In genomic region chr20:18738055-18738454, GRCh38 we compare ENCODE assay signal across 13 cellular contexts.
DNase-seq lines count a peak whose midpoint lies in the region; ATAC-seq and TF ChIP-seq lines count a peak whose summit lies in the region.
"Had no signal": no experiment of that assay in that cellular context is flagged by ENCODE, and none has a peak within 500 bp of the region (broad histone marks: within the 10 kb centered on the region; RNA-seq: fewer than 3 reads in every experiment).

No MANE protein-coding gene starts in this region.

- no peak for TF ChIP-seq POLR2A in uterus (IDR thresholded peaks at IDR 0.05)

- no peaks in the 10 kb centered on the region for H3K27me3 Mint-ChIP-seq in activated T-helper 1 cell treated with anti-CD3 and anti-CD28 coated beads, Interleukin-12 subunit alpha, Interleukin-12 subunit beta, Interleukin-2, Interleukin-4 antibody, amounts not matched to agents 30 ng/mL and 10 ng/mL and 1 ng/mL, durations not matched to agents 14 hours and 24 hours and 36 hours (ENCODE audit: insufficient read depth)
- H3K27me3 Mint-ChIP-seq: T-helper 17 cell had no signal

- H3K4me3 Mint-ChIP-seq in activated T-helper 1 cell treated with anti-CD3 and anti-CD28 coated beads, Interleukin-12 subunit alpha, Interleukin-12 subunit beta, Interleukin-2, Interleukin-4 antibody, amounts not matched to agents 30 ng/mL and 10 ng/mL and 1 ng/mL, durations not matched to agents 14 hours and 24 hours and 36 hours: no peak overlapping the region
- H3K4me3 Mint-ChIP-seq: T-helper 17 cell had no signal

- intact Hi-C loops in activated T-helper 1 cell treated with anti-CD3 and anti-CD28 coated beads, Interleukin-12 subunit alpha, Interleukin-12 subunit beta, Interleukin-2, Interleukin-4 antibody, amounts not matched to agents 30 ng/mL and 10 ng/mL and 1 ng/mL, durations not matched to agents 14 hours and 24 hours and 36 hours (cut with micrococcal nuclease): no loop called here
- intact Hi-C loops in uterus (cut with DNase I; ENCODE audit: low total_unique reads): no loop called here

- H3K36me3 Mint-ChIP-seq in activated T-helper 1 cell treated with anti-CD3 and anti-CD28 coated beads, Interleukin-12 subunit alpha, Interleukin-12 subunit beta, Interleukin-2, Interleukin-4 antibody, amounts not matched to agents 30 ng/mL and 10 ng/mL and 1 ng/mL, durations not matched to agents 14 hours and 24 hours and 36 hours (ENCODE audit: low read depth): no peaks in the 10 kb centered on the region

- no peak overlapping the region for H3K27ac Mint-ChIP-seq in activated T-helper 1 cell treated with anti-CD3 and anti-CD28 coated beads, Interleukin-12 subunit alpha, Interleukin-12 subunit beta, Interleukin-2, Interleukin-4 antibody, amounts not matched to agents 30 ng/mL and 10 ng/mL and 1 ng/mL, durations not matched to agents 14 hours and 24 hours and 36 hours
- H3K27ac Mint-ChIP-seq: T-helper 17 cell had no signal

- H3K4me1 ChIP-seq in uterus: peaks cover 0 to 31% of the 10 kb centered on the region in 2 donors

- DNase-seq in activated T-helper 1 cell treated with Interleukin-2 at 50 U/mL for 16 hours (ENCODE audit: low read depth) (peak; percentile 5), NOMO-1 treated with DMSO at 0.1 percent for 48 hours (lab: John Stamatoyannopoulos, UW; ENCODE audit: unreplicated experiment) (peak; percentile 92), fibroblast of mammary gland (ENCODE audit: low read depth) (peak; percentile 65), uterus (no peak), AML-193 (lab: John Stamatoyannopoulos, UW) (no peak)
- no peak for DNase-seq in activated T-helper 1 cell treated with anti-CD3 and anti-CD28 coated beads, Interleukin-12 subunit alpha, Interleukin-12 subunit beta, Interleukin-2, Interleukin-4 antibody, amounts not matched to agents 30 ng/mL and 10 ng/mL and 1 ng/mL, durations not matched to agents 14 hours and 24 hours and 36 hours (ENCODE audit: low spot score)
- no peak for DNase-seq in NK-92 treated with Interleukin-12 subunit alpha and Interleukin-12 subunit beta, amount 100 ng/mL, for 24 hours (lab: John Stamatoyannopoulos, UW)
- DNase-seq: H7, IMR-90, NCI-H187 treated with DMSO at 0.1 percent for 48 hours, retina, T-helper 17 cell had no signal

- H3K27me3 ChIP-seq in uterus: no peaks in the 10 kb centered on the region

- no peaks in the 10 kb centered on the region for H3K9me3 ChIP-seq in uterus

- H3K4me3 ChIP-seq in fibroblast of mammary gland (ENCODE audit: control insufficient read depth, low read depth, low read length) (no peak overlapping the region), uterus (no peak overlapping the region)

- no peaks in the 10 kb centered on the region for H3K9me3 Mint-ChIP-seq in activated T-helper 1 cell treated with anti-CD3 and anti-CD28 coated beads, Interleukin-12 subunit alpha, Interleukin-12 subunit beta, Interleukin-2, Interleukin-4 antibody, amounts not matched to agents 30 ng/mL and 10 ng/mL and 1 ng/mL, durations not matched to agents 14 hours and 24 hours and 36 hours

- no peak for TF ChIP-seq CTCF in fibroblast of mammary gland (conservative IDR thresholded peaks at IDR 0.05; ENCODE audit: control insufficient read depth, insufficient read depth, low read depth, low read length)
- no peak for TF ChIP-seq CTCF in uterus (IDR thresholded peaks at IDR 0.05)

- H3K4me1 Mint-ChIP-seq in activated T-helper 1 cell treated with anti-CD3 and anti-CD28 coated beads, Interleukin-12 subunit alpha, Interleukin-12 subunit beta, Interleukin-2, Interleukin-4 antibody, amounts not matched to agents 30 ng/mL and 10 ng/mL and 1 ng/mL, durations not matched to agents 14 hours and 24 hours and 36 hours (ENCODE audit: low read depth): no peaks in the 10 kb centered on the region

- peak overlapping the region; percentile 83 to 86 for H3K27ac ChIP-seq in uterus

- no peak for ATAC-seq in HG02588 (IDR thresholded peaks at IDR 0.05; ENCODE audit: unreplicated experiment)
- ATAC-seq: T-helper 17 cell had no signal

- no peaks in the 10 kb centered on the region for H3K36me3 ChIP-seq in uterus

Comparison
In these comparisons a context has a peak if more than half of its experiments do, and no peak if none do; other contexts are left out.
1. DNase-seq: peak in activated T-helper 1 cell treated with Interleukin-2 at 50 U/mL for 16 hours (single experiment), NOMO-1 treated with DMSO at 0.1 percent for 48 hours (single experiment) and fibroblast of mammary gland (single experiment); none in activated T-helper 1 cell treated with anti-CD3 and anti-CD28 coated beads, Interleukin-12 subunit alpha, Interleukin-12 subunit beta, Interleukin-2, Interleukin-4 antibody, amounts not matched to agents 30 ng/mL and 10 ng/mL and 1 ng/mL, durations not matched to agents 14 hours and 24 hours and 36 hours (single experiment), uterus (0 of 2), AML-193 (0 of 2) and NK-92 treated with Interleukin-12 subunit alpha and Interleukin-12 subunit beta, amount 100 ng/mL, for 24 hours (single experiment).